ENCODE assay signal across 19 cellular contexts in genomic region chr14:28768549-28768870, GRCh38. TPM values are rescaled to one million over a fixed set of nuclear protein-coding genes. Genes with fewer than 3 reads are reported as not detected.
A peak's percentile ranks its signal among the peaks of the same experiment; 100 is the strongest.
DNase-seq lines count a peak whose midpoint lies in the region; ATAC-seq and TF ChIP-seq lines count a peak whose summit lies in the region.
"Had no signal": no experiment of that assay in that cellular context is flagged by ENCODE, and none has a peak within 500 bp of the region (broad histone marks: within the 10 kb centered on the region; RNA-seq: fewer than 3 reads in every experiment).

No MANE protein-coding gene starts in this region.

- H3K4me3 Mint-ChIP-seq in activated CD8-positive, alpha-beta memory T cell treated with anti-CD3 and anti-CD28 coated beads, Interleukin-2, amount 10 ng/mL, durations not matched to agents 7 days and 5 days = no peak overlapping the region
- H3K4me3 Mint-ChIP-seq in activated T-helper 1 cell treated with anti-CD3 and anti-CD28 coated beads, Interleukin-12 subunit alpha, Interleukin-12 subunit beta, Interleukin-2, Interleukin-4 antibody, amounts not matched to agents 30 ng/mL and 10 ng/mL and 1 ng/mL, durations not matched to agents 14 hours and 24 hours and 36 hours = no peak overlapping the region

- no peak for TF ChIP-seq CTCF in hepatocyte (IDR thresholded peaks at IDR 0.05; ENCODE audit: poor library complexity)

- H3K36me3 ChIP-seq in hepatocyte (replicated peaks; ENCODE audit: insufficient read depth, low read depth) = no peaks in the 10 kb centered on the region
- H3K36me3 ChIP-seq: BE2C, esophagus squamous epithelium, uterus had no signal

- H3K27ac ChIP-seq in hepatocyte = no peak overlapping the region
- H3K27ac ChIP-seq: esophagus squamous epithelium, psoas muscle, uterus had no signal

- H3K79me2 ChIP-seq in hepatocyte = no peaks in the 10 kb centered on the region

- peak overlapping the region; percentile 48 for H3K4me2 ChIP-seq in hepatocyte

- peaks cover 12% of the 10 kb centered on the region for H3K4me1 ChIP-seq in hepatocyte (ENCODE audit: insufficient read depth)
- H3K4me1 ChIP-seq: BE2C, psoas muscle had no signal

- ATAC-seq in activated CD8-positive, alpha-beta memory T cell treated with anti-CD3 and anti-CD28 coated beads, Interleukin-2, amount 10 ng/mL, durations not matched to agents 7 days and 5 days = no peak
- no peak for ATAC-seq in GM18498 (IDR thresholded peaks at IDR 0.05; ENCODE audit: unreplicated experiment)

- no peaks in the 10 kb centered on the region for H3K9me2 ChIP-seq in hepatocyte (replicated peaks; ENCODE audit: insufficient read depth)

- H3K9me3 ChIP-seq in hepatocyte (ENCODE audit: low read depth) = no peaks in the 10 kb centered on the region
- H3K9me3 ChIP-seq: BE2C, psoas muscle, uterus had no signal

- H4K20me1 ChIP-seq in hepatocyte (ENCODE audit: insufficient read depth, poor library complexity, severe bottlenecking) = no peaks in the 10 kb centered on the region

- H3K27me3 ChIP-seq in hepatocyte = peaks cover 92% of the 10 kb centered on the region

- H3K36me3 Mint-ChIP-seq in activated CD8-positive, alpha-beta memory T cell treated with anti-CD3 and anti-CD28 coated beads, Interleukin-2, amount 10 ng/mL, durations not matched to agents 7 days and 5 days = peaks cover 15% of the 10 kb centered on the region
- peaks cover 4% of the 10 kb centered on the region for H3K36me3 Mint-ChIP-seq in activated T-helper 1 cell treated with anti-CD3 and anti-CD28 coated beads, Interleukin-12 subunit alpha, Interleukin-12 subunit beta, Interleukin-2, Interleukin-4 antibody, amounts not matched to agents 30 ng/mL and 10 ng/mL and 1 ng/mL, durations not matched to agents 14 hours and 24 hours and 36 hours (ENCODE audit: low read depth)

- H3K4me1 Mint-ChIP-seq in activated CD8-positive, alpha-beta memory T cell treated with anti-CD3 and anti-CD28 coated beads, Interleukin-2, amount 10 ng/mL, durations not matched to agents 7 days and 5 days = peaks cover 3% of the 10 kb centered on the region
- peaks cover 4% of the 10 kb centered on the region for H3K4me1 Mint-ChIP-seq in activated T-helper 1 cell treated with anti-CD3 and anti-CD28 coated beads, Interleukin-12 subunit alpha, Interleukin-12 subunit beta, Interleukin-2, Interleukin-4 antibody, amounts not matched to agents 30 ng/mL and 10 ng/mL and 1 ng/mL, durations not matched to agents 14 hours and 24 hours and 36 hours (ENCODE audit: low read depth)

- intact Hi-C loops in activated T-helper 1 cell treated with anti-CD3 and anti-CD28 coated beads, Interleukin-12 subunit alpha, Interleukin-12 subunit beta, Interleukin-2, Interleukin-4 antibody, amounts not matched to agents 30 ng/mL and 10 ng/mL and 1 ng/mL, durations not matched to agents 14 hours and 24 hours and 36 hours (cut with micrococcal nuclease) = no loop called here

- H3K27me3 Mint-ChIP-seq in activated CD8-positive, alpha-beta memory T cell treated with anti-CD3 and anti-CD28 coated beads, Interleukin-2, amount 10 ng/mL, durations not matched to agents 7 days and 5 days = peaks cover 47% of the 10 kb centered on the region
- H3K27me3 Mint-ChIP-seq in activated T-helper 1 cell treated with anti-CD3 and anti-CD28 coated beads, Interleukin-12 subunit alpha, Interleukin-12 subunit beta, Interleukin-2, Interleukin-4 antibody, amounts not matched to agents 30 ng/mL and 10 ng/mL and 1 ng/mL, durations not matched to agents 14 hours and 24 hours and 36 hours (ENCODE audit: insufficient read depth) = peaks cover 47% of the 10 kb centered on the region

- CTCF ChIA-PET in activated CD8-positive, alpha-beta memory T cell treated with anti-CD3 and anti-CD28 coated beads, Interleukin-2, amount 10 ng/mL, durations not matched to agents 7 days and 5 days (lab: Charles Lee) = no interaction called here

- WGBS in hepatocyte (ENCODE audit: low lambda C conversion rate, missing lambda C conversion rate) = 9% methylated on average over 14 of the region's 14 CpGs

- H3K9me3 Mint-ChIP-seq in activated CD8-positive, alpha-beta memory T cell treated with anti-CD3 and anti-CD28 coated beads, Interleukin-2, amount 10 ng/mL, durations not matched to agents 7 days and 5 days (ENCODE audit: low read depth) = peaks cover 3% of the 10 kb centered on the region
- H3K9me3 Mint-ChIP-seq in activated T-helper 1 cell treated with anti-CD3 and anti-CD28 coated beads, Interleukin-12 subunit alpha, Interleukin-12 subunit beta, Interleukin-2, Interleukin-4 antibody, amounts not matched to agents 30 ng/mL and 10 ng/mL and 1 ng/mL, durations not matched to agents 14 hours and 24 hours and 36 hours = peaks cover 5% of the 10 kb centered on the region

- H3K4me3 ChIP-seq in hepatocyte (no peak overlapping the region), skeletal muscle cell (ENCODE audit: low read depth, low read length) (peak overlapping the region; percentile 52)
- H3K4me3 ChIP-seq: psoas muscle, uterus had no signal

- H3K27ac Mint-ChIP-seq in activated CD8-positive, alpha-beta memory T cell treated with anti-CD3 and anti-CD28 coated beads, Interleukin-2, amount 10 ng/mL, durations not matched to agents 7 days and 5 days = peak overlapping the region; percentile 64
- H3K27ac Mint-ChIP-seq in activated T-helper 1 cell treated with anti-CD3 and anti-CD28 coated beads, Interleukin-12 subunit alpha, Interleukin-12 subunit beta, Interleukin-2, Interleukin-4 antibody, amounts not matched to agents 30 ng/mL and 10 ng/mL and 1 ng/mL, durations not matched to agents 14 hours and 24 hours and 36 hours = peak overlapping the region; percentile 86
- H3K27ac Mint-ChIP-seq: activated naive CD4-positive, alpha-beta T cell treated with anti-CD3 and anti-CD28 coated beads for 36 hours had no signal

- DNase-seq in activated CD8-positive, alpha-beta memory T cell treated with anti-CD3 and anti-CD28 coated beads, Interleukin-2, amount 10 ng/mL, durations not matched to agents 7 days and 5 days = no peak
- no peak for DNase-seq in activated CD8-positive, alpha-beta memory T cell treated with anti-CD3 and anti-CD28 coated beads for 24 hours
- DNase-seq in activated T-helper 1 cell treated with anti-CD3 and anti-CD28 coated beads, Interleukin-12 subunit alpha, Interleukin-12 subunit beta, Interleukin-2, Interleukin-4 antibody, amounts not matched to agents 30 ng/mL and 10 ng/mL and 1 ng/mL, durations not matched to agents 14 hours and 24 hours and 36 hours (ENCODE audit: low spot score) = no peak
- DNase-seq in hepatocyte (ENCODE audit: low spot score) (no peak), skeletal muscle cell (ENCODE audit: low read depth) (no peak), germinal center (ENCODE audit: low spot score) (no peak), DMS153 treated with DMSO at 0.1 percent for 48 hours (lab: John Stamatoyannopoulos, UW; ENCODE audit: unreplicated experiment) (no peak)
- DNase-seq: activated CD4-positive, alpha-beta T cell treated with anti-CD3 and anti-CD28 coated beads, Interleukin-2, amount 50 U/mL, for 48 hours; activated naive CD4-positive, alpha-beta T cell treated with anti-CD3 and anti-CD28 coated beads for 36 hours; BE2C; esophagus squamous epithelium; KBM-7; NCI-H1436 treated with DMSO at 0.1 percent for 48 hours; stimulated activated CD4-positive, alpha-beta T cell treated with anti-CD3 and anti-CD28 coated beads, Interleukin-1b, Interleukin-23, amount 100 ng/mL, for 48 hours; stimulated activated CD8-positive, alpha-beta memory T cell treated with anti-CD3 and anti-CD28 coated beads, Interleukin-4, amount 100 ng/mL, for 48 hours; T-helper 9 cell; uterus had no signal

- H2AFZ ChIP-seq in hepatocyte = no peak overlapping the region

RNA-seq across cellular contexts. Expression of gene FOXG1, which starts 1.9 kb away (rescaled TPM):
- not detected for total RNA-seq in activated CD8-positive, alpha-beta memory T cell treated with anti-CD3 and anti-CD28 coated beads, Interleukin-2, amount 10 ng/mL, durations not matched to agents 7 days and 5 days
- total RNA-seq in activated T-helper 1 cell treated with anti-CD3 and anti-CD28 coated beads, Interleukin-12 subunit alpha, Interleukin-12 subunit beta, Interleukin-2, Interleukin-4 antibody, amounts not matched to agents 30 ng/mL and 10 ng/mL and 1 ng/mL, durations not matched to agents 14 hours and 24 hours and 36 hours = not detected in 2 replicates
- total RNA-seq in hepatocyte = not detected in 2 replicates
- not detected in 2 replicates for polyA plus RNA-seq in hepatocyte
- total RNA-seq: activated naive CD4-positive, alpha-beta T cell treated with anti-CD3 and anti-CD28 coated beads for 36 hours; uterus had no signal
